In the genomic region with DNA sequence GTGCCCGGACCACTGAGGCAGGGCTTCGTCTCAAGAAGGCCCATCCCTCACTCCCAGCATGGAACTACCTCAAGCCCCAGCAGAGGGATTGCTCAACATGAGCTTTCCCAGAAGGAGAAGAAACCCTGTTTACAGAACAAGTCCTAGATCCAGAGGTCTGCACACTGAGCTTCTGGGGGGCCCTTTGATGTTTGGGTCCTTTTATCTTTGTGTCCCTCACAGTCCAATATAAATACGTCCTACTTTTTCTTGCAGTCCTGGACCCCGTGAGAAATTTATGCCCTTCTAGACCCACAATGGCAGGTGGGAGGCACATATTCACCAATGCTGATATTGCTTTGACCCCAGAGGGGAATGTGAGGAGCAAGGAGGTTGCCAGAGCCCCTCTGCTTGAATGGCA, we compare ENCODE assay signal across 15 cellular contexts.
"Had no signal": no experiment of that assay in that cellular context is flagged by ENCODE, and none has a peak within 500 bp of the region (broad histone marks: within the 10 kb centered on the region; RNA-seq: fewer than 3 reads in every experiment).

No MANE protein-coding gene starts in this region.

- H3K36me3 Mint-ChIP-seq: naive thymus-derived CD8-positive, alpha-beta T cell had no signal

- H3K4me3 Mint-ChIP-seq: naive thymus-derived CD8-positive, alpha-beta T cell had no signal

- H3K4me1 ChIP-seq: heart left ventricle, thyroid gland had no signal

- DNase-seq: central memory CD4-positive, alpha-beta T cell; effector memory CD4-positive, alpha-beta T cell; heart left ventricle; hypothalamus; kidney glomerular epithelial cell; mesendoderm; mucosa of descending colon; naive thymus-derived CD8-positive, alpha-beta T cell; right cardiac atrium; stimulated activated CD4-positive, alpha-beta T cell treated with anti-CD3 and anti-CD28 coated beads, Interleukin-2, amount 100 ng/mL, for 48 hours; stimulated activated naive CD4-positive, alpha-beta T cell treated with Interleukin-2 at 50 U/mL for 16 hours; thyroid gland had no signal

- H3K4me3 ChIP-seq: heart left ventricle, mucosa of descending colon, smooth muscle cell, suprapubic skin, thyroid gland had no signal

- H3K9me3 ChIP-seq: heart left ventricle, mucosa of descending colon, neutrophil, suprapubic skin, thyroid gland had no signal

- H3K27ac ChIP-seq: heart left ventricle, neutrophil, suprapubic skin, thyroid gland had no signal

- H3K9me3 Mint-ChIP-seq: naive thymus-derived CD8-positive, alpha-beta T cell had no signal

- ATAC-seq: heart left ventricle; mucosa of descending colon; naive thymus-derived CD8-positive, alpha-beta T cell; right cardiac atrium had no signal

- H3K4me2 ChIP-seq: smooth muscle cell had no signal

- H3K27me3 ChIP-seq: suprapubic skin had no signal

- H3K36me3 ChIP-seq: heart left ventricle, neutrophil, suprapubic skin, thyroid gland had no signal

- H3K4me1 Mint-ChIP-seq: naive thymus-derived CD8-positive, alpha-beta T cell had no signal
